Comparison of ENCODE assay signal across 9 cellular contexts in the genomic region with DNA sequence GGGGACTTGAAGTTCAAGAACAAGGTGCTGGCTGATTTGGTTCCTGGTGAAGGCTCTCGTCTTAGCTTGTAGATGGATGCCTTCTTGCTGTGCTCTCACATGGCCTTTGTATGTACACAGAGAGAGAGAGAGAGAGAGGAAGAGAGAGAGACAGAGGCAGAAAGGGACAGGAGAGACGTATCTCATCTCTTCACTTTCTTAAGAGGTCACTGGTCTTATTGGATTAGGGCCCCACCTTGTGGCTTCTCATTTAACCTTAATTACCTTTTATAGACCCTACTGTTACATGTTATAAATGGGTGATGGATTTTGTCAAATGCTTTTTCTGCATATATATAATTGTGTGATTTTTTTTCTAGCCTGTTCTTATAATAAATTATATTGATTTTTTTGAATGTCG.
A peak's percentile ranks its signal among the peaks of the same experiment; 100 is the strongest.
DNase-seq lines count a peak whose midpoint lies in the region; ATAC-seq, FAIRE-seq and TF ChIP-seq lines count a peak whose summit lies in the region.
"Had no signal": no experiment of that assay in that cellular context is flagged by ENCODE, and none has a peak within 500 bp of the region (broad histone marks: within the 10 kb centered on the region; RNA-seq: fewer than 3 reads in every experiment).

No MANE protein-coding gene starts in this region.

- H3K27ac ChIP-seq in KMS-11: no peak overlapping the region
- no peak overlapping the region for H3K27ac ChIP-seq in heart right ventricle

- peak in 2 of 8 donors; percentile 56 to 57 for ATAC-seq in heart right ventricle
- no peak for ATAC-seq in HG02623 (IDR thresholded peaks at IDR 0.05; ENCODE audit: unreplicated experiment)
- no peak for ATAC-seq in GM21360 (IDR thresholded peaks at IDR 0.05; ENCODE audit: unreplicated experiment)

- FAIRE-seq in RCC 7860 (lab: Jason Lieb, UNC): no peak

- no peak overlapping the region for H3K9ac ChIP-seq in KMS-11

- H3K4me2 ChIP-seq in KMS-11: no peak overlapping the region

- no peaks in the 10 kb centered on the region for H3K27me3 ChIP-seq in KMS-11 (ENCODE audit: insufficient read depth, low read depth)
- H3K27me3 ChIP-seq in heart right ventricle: no peaks in the 10 kb centered on the region

- H3K4me1 ChIP-seq in KMS-11 (ENCODE audit: low read depth, poor library complexity, severe bottlenecking) (no peaks in the 10 kb centered on the region), heart right ventricle (no peaks in the 10 kb centered on the region)

- no peaks in the 10 kb centered on the region for H3K79me2 ChIP-seq in KMS-11 (ENCODE audit: insufficient read depth, low read depth)

- WGBS in heart right ventricle, 2 donors: 21 to 28% methylated on average over 3 of the region's 3 CpGs

- H2AFZ ChIP-seq in KMS-11 (ENCODE audit: low read depth): no peak overlapping the region

- intact Hi-C loops in heart right ventricle (cut with DNase I): no loop called here

- no peaks in the 10 kb centered on the region for H4K20me1 ChIP-seq in KMS-11 (ENCODE audit: insufficient read depth)

- H3K4me3 ChIP-seq in KMS-11 (IDR thresholded peaks at IDR 0.05; ENCODE audit: insufficient read depth, low read depth, low read length) (no peak overlapping the region), heart right ventricle (no peak overlapping the region)

- no peaks in the 10 kb centered on the region for H3K9me3 ChIP-seq in heart right ventricle

- DNase-seq in COLO829 (ENCODE audit: low spot score) (peak; percentile 10), RCC 7860 (ENCODE audit: low spot score) (peak; percentile 9), heart right ventricle (peak in 1 of 2 donors; percentile 14), HPDE6-E6E7 (ENCODE audit: extremely low spot score) (no peak), NCI-H2227 (lab: John Stamatoyannopoulos, UW; ENCODE audit: unreplicated experiment) (no peak)
- DNase-seq: NCI-H1417 treated with DMSO at 0.1 percent for 48 hours had no signal

- TF ChIP-seq CTCF in KMS-11 (conservative IDR thresholded peaks at IDR 0.05; ENCODE audit: low read depth, low read length) (peak; percentile 59), heart right ventricle (IDR thresholded peaks at IDR 0.05) (peak in 7 of 9 donors; percentile 27 to 59 (median 46))

- H3K36me3 ChIP-seq in KMS-11 (ENCODE audit: insufficient read depth) (no peaks in the 10 kb centered on the region), heart right ventricle (no peaks in the 10 kb centered on the region)

Comparison
In these comparisons a context has a peak if more than half of its experiments do, and no peak if none do; other contexts are left out.
1. DNase-seq: peak in COLO829 (single experiment) and RCC 7860 (single experiment); none in HPDE6-E6E7 (single experiment) and NCI-H2227 (single experiment).